In genomic region chr22:31246687-31247086, GRCh38 we compare ENCODE assay signal across 15 cellular contexts. TPM values are rescaled to one million over a fixed set of nuclear protein-coding genes. Genes with fewer than 3 reads are reported as not detected.
A peak's percentile ranks its signal among the peaks of the same experiment; 100 is the strongest.
DNase-seq lines count a peak whose midpoint lies in the region; ATAC-seq, FAIRE-seq and TF ChIP-seq lines count a peak whose summit lies in the region.
"Had no signal": no experiment of that assay in that cellular context is flagged by ENCODE, and none has a peak within 500 bp of the region (broad histone marks: within the 10 kb centered on the region; RNA-seq: fewer than 3 reads in every experiment).

No MANE protein-coding gene starts in this region.

- H3K14ac ChIP-seq in IMR-90 (replicated peaks; ENCODE audit: low read depth, low read length), result no peak overlapping the region

- H3K9me1 ChIP-seq in IMR-90 (ENCODE audit: insufficient read depth, low read length), result peaks cover 44% of the 10 kb centered on the region

- BruUV-seq in IMR-90 (replicated peaks; lab: Mats Ljungman, UMichigan), result no TSS peak

- CTCF ChIA-PET in IMR-90 (lab: Yijun Ruan, JAX), result interaction anchor here (0.6 kb wide), 1 partner anchor 252 kb away, joined by 3 read pairs; no protein-coding TSS in a partner anchor

- peak overlapping the region; percentile 30 for H2AK5ac ChIP-seq in IMR-90 (ENCODE audit: low read depth, low read length)

- H3K4me1 Mint-ChIP-seq in astrocyte (ENCODE audit: low read depth, unreplicated experiment) (peaks cover 66% of the 10 kb centered on the region), neural crest cell (peaks cover 33% of the 10 kb centered on the region)

- H4K20me1 ChIP-seq in IMR-90 (ENCODE audit: insufficient read depth, low read length), result no peaks in the 10 kb centered on the region
- peaks cover 31% of the 10 kb centered on the region for H4K20me1 ChIP-seq in astrocyte (ENCODE audit: insufficient read depth, low read length)

- no peaks in the 10 kb centered on the region for H3K9me3 Mint-ChIP-seq in astrocyte (ENCODE audit: unreplicated experiment)
- no peaks in the 10 kb centered on the region for H3K9me3 Mint-ChIP-seq in neural crest cell
- H3K9me3 Mint-ChIP-seq: GM23338 had no signal

- 0 out of 2 replicates have a peak overlapping the region, but pooled peaks have one; percentile 24 for H2BK120ac ChIP-seq in IMR-90 (ENCODE audit: low read depth, low read length)

- WGBS in IMR-90 (ENCODE audit: extremely low coverage in 2 of 2, insufficient read length in 1 of 2), 2 experiments, result no CpG with 5 or more reads among the region's 2 CpGs

- H3K4me1 ChIP-seq in IMR-90 (ENCODE audit: control insufficient read depth, insufficient read depth, low read length) (peaks cover 37% of the 10 kb centered on the region), astrocyte (ENCODE audit: insufficient read depth, low read length) (peaks cover 64% of the 10 kb centered on the region), mucosa of descending colon (ENCODE audit: low read depth) (peaks cover 37% of the 10 kb centered on the region)

- H3K27me3 Mint-ChIP-seq in astrocyte (ENCODE audit: low read depth, unreplicated experiment), result no peaks in the 10 kb centered on the region
- H3K27me3 Mint-ChIP-seq in neural crest cell (ENCODE audit: low read depth), result no peaks in the 10 kb centered on the region

- ATAC-seq in IMR-90 (ENCODE audit: low read depth) (no peak), mucosa of descending colon (no peak)
- ATAC-seq: GM23338, HCT116 had no signal

- H2BK5ac ChIP-seq in IMR-90 (ENCODE audit: low read depth, low read length, poor library complexity, severe bottlenecking), result no peak overlapping the region

- no peak overlapping the region for H3K56ac ChIP-seq in IMR-90 (ENCODE audit: extremely low read depth, insufficient read depth, low read length)

- POLR2A ChIA-PET in IMR-90 (lab: Charles Lee; ENCODE audit: unreplicated experiment), result no interaction called here

- no peak overlapping the region for H4K8ac ChIP-seq in IMR-90 (ENCODE audit: low read depth in 2 of 2, low read length in 2 of 2)

- H3K4me3 ChIP-seq in IMR-90 (ENCODE audit: insufficient read depth, low read depth, low read length) (no peak overlapping the region), astrocyte (ENCODE audit: insufficient read depth, low read depth, low read length) (no peak overlapping the region), mucosa of descending colon (no peak overlapping the region)
- H3K4me3 ChIP-seq: GM23338 had no signal

- dilution Hi-C loops in IMR-90 (cut with HindIII; ENCODE audit: low sequenced_read_pairs, unreplicated experiment), result no loop called here

- no peak overlapping the region for H2AK9ac ChIP-seq in IMR-90 (replicated peaks; ENCODE audit: low read depth, low read length, poor library complexity)

- no peak for FAIRE-seq in astrocyte (lab: Jason Lieb, UNC)
- FAIRE-seq: GM12892 had no signal

- no peaks in the 10 kb centered on the region for H3K27me3 ChIP-seq in IMR-90 (ENCODE audit: control insufficient read depth, insufficient read depth, low read length)
- H3K27me3 ChIP-seq in astrocyte (ENCODE audit: insufficient read depth, low read length), result no peaks in the 10 kb centered on the region

- H3K79me1 ChIP-seq in IMR-90 (ENCODE audit: low read depth in 1 of 2, low read length in 2 of 2), result peaks cover 29 to 78% of the 10 kb centered on the region in 2 experiments

- TF ChIP-seq CTCF in 22Rv1 (IDR thresholded peaks at IDR 0.05) (no peak), IMR-90 (conservative IDR thresholded peaks at IDR 0.05; ENCODE audit: low read depth, low read length) (no peak), astrocyte (IDR thresholded peaks at IDR 0.05; ENCODE audit: insufficient read depth, low read depth, low read length) (no peak), neural crest cell (conservative IDR thresholded peaks at IDR 0.05) (no peak), mucosa of descending colon (IDR thresholded peaks at IDR 0.05) (no peak)

- no peaks in the 10 kb centered on the region for H3K36me3 ChIP-seq in IMR-90 (ENCODE audit: control insufficient read depth, insufficient read depth, low read length)
- no peaks in the 10 kb centered on the region for H3K36me3 ChIP-seq in astrocyte (ENCODE audit: insufficient read depth, low read length)
- no peaks in the 10 kb centered on the region for H3K36me3 ChIP-seq in mucosa of descending colon (ENCODE audit: low read depth)

- no peak overlapping the region for H3K23ac ChIP-seq in IMR-90 (ENCODE audit: low read depth, low read length)

- H3K27ac ChIP-seq in 22Rv1 (peak overlapping the region; percentile 58), IMR-90 (ENCODE audit: insufficient read depth, low read length) (no peak overlapping the region), astrocyte (ENCODE audit: low read depth, low read length) (no peak overlapping the region)
- H3K27ac ChIP-seq: HL-60 had no signal

- no peak overlapping the region for H3K4me2 ChIP-seq in IMR-90 (ENCODE audit: low read depth, low read length)
- H3K4me2 ChIP-seq in astrocyte (ENCODE audit: low read length), result no peak overlapping the region

- H3K79me2 ChIP-seq in astrocyte (ENCODE audit: insufficient read depth, low read length), result peaks cover 35% of the 10 kb centered on the region

- H3K18ac ChIP-seq in IMR-90 (ENCODE audit: low read depth, low read length), result no peak overlapping the region

- H3K9ac ChIP-seq in IMR-90 (ENCODE audit: low read depth, low read length) (no peak overlapping the region), astrocyte (ENCODE audit: low read length) (no peak overlapping the region)

- H2AFZ ChIP-seq in IMR-90 (replicated peaks; ENCODE audit: low read length, poor library complexity), result no peak overlapping the region
- no peak overlapping the region for H2AFZ ChIP-seq in astrocyte (ENCODE audit: low read depth, low read length)
- H2AFZ ChIP-seq: GM23338 had no signal

- no peak overlapping the region for H4K5ac ChIP-seq in IMR-90 (ENCODE audit: low read depth, low read length)

- intact Hi-C loops in IMR-90 (cut with micrococcal nuclease) (no loop called here), mucosa of descending colon (cut with DNase I, micrococcal nuclease) (no loop called here)

- no peak for DNase-seq in IMR-90
- no peak for DNase-seq in astrocyte (ENCODE audit: low read depth)
- DNase-seq in neural crest cell (ENCODE audit: low read depth, low spot score), result no peak
- no peak for DNase-seq in mucosa of descending colon
- no peak for DNase-seq in activated gamma-delta T cell (lab: John Stamatoyannopoulos, UW)
- no peak for DNase-seq in erythroblast (lab: John Stamatoyannopoulos, UW)
- DNase-seq: Caco-2, DMS153, NCI-H187, NCI-H526 treated with DMSO at 0.1 percent for 48 hours had no signal

- peak overlapping the region; percentile 41 for H3K27ac Mint-ChIP-seq in astrocyte (ENCODE audit: unreplicated experiment)
- H3K27ac Mint-ChIP-seq in neural crest cell (ENCODE audit: unreplicated experiment), result peak overlapping the region; percentile 29
- H3K27ac Mint-ChIP-seq: GM23338 had no signal

- no peak overlapping the region for H4K91ac ChIP-seq in IMR-90 (ENCODE audit: insufficient read depth, low read depth, low read length)

- in situ Hi-C loops in IMR-90 (cut with MboI; ENCODE audit: low sequenced_read_pairs), result no loop called here

- H3K4ac ChIP-seq in IMR-90 (ENCODE audit: low read depth, low read length), result no peak overlapping the region

- H3K4me3 Mint-ChIP-seq in astrocyte (ENCODE audit: unreplicated experiment) (no peak overlapping the region), neural crest cell (no peak overlapping the region)
- H3K4me3 Mint-ChIP-seq: GM23338 had no signal

- TF ChIP-seq POLR2A in IMR-90 (IDR thresholded peaks at IDR 0.05; ENCODE audit: low read depth, low read length), result no peak
- no peak for TF ChIP-seq POLR2A in erythroblast (IDR thresholded peaks at IDR 0.05; ENCODE audit: low read length)

- no peaks in the 10 kb centered on the region for H3K9me3 ChIP-seq in IMR-90 (ENCODE audit: control insufficient read depth, insufficient read depth, low read length)
- no peaks in the 10 kb centered on the region for H3K9me3 ChIP-seq in astrocyte (ENCODE audit: insufficient read depth, low read depth, low read length)
- no peaks in the 10 kb centered on the region for H3K9me3 ChIP-seq in mucosa of descending colon
- H3K9me3 ChIP-seq: Caco-2 had no signal

- H3K36me3 Mint-ChIP-seq in astrocyte (ENCODE audit: low read depth, unreplicated experiment), result no peaks in the 10 kb centered on the region
- H3K36me3 Mint-ChIP-seq in neural crest cell (ENCODE audit: low read depth), result no peaks in the 10 kb centered on the region

- H2BK20ac ChIP-seq in IMR-90 (ENCODE audit: low read depth, low read length), result no peak overlapping the region

- no peak for TF ChIP-seq RAD21 in IMR-90 (IDR thresholded peaks at IDR 0.05; ENCODE audit: low read length)

- H2BK15ac ChIP-seq in IMR-90 (ENCODE audit: low read depth, low read length), result no peak overlapping the region

TF ChIP-seq in IMR-90, 13 proteins besides CTCF, POLR2A, EP300 and RAD21 (continues in another document):
- no peak for TF ChIP-seq BHLHE40 (IDR thresholded peaks at IDR 0.05; ENCODE audit: low read depth, low read length)
- TF ChIP-seq MXI1 (IDR thresholded peaks at IDR 0.05; ENCODE audit: borderline replicate concordance, low read depth, low read length), result no peak
- no peak for TF ChIP-seq MAFK (IDR thresholded peaks at IDR 0.05; ENCODE audit: low read depth, low read length)
- TF ChIP-seq USF2 (IDR thresholded peaks at IDR 0.05; ENCODE audit: low read depth, low read length), result no peak
- TF ChIP-seq MAZ (IDR thresholded peaks at IDR 0.05; ENCODE audit: borderline replicate concordance, low read depth, low read length), result no peak
- TF ChIP-seq CHD1 (IDR thresholded peaks at IDR 0.05; ENCODE audit: low read depth, low read length), result no peak

RNA-seq across cellular contexts. Expression of gene LIMK2, which starts 34.6 kb away (rescaled TPM):
- total RNA-seq in IMR-90 (2012; rRNA removed), result 25.0 and 31.9 TPM in 2 replicates
- polyA plus RNA-seq in IMR-90 (2012; rRNA removed), result 14.0 and 14.5 TPM in 2 replicates
- polyA plus RNA-seq in IMR-90 (2012; cell fraction: cytosol; rRNA removed), result 7.5 and 8.9 TPM in 2 replicates
- 24.8 and 31.3 TPM in 2 replicates for polyA plus RNA-seq in IMR-90 (2012; cell fraction: nucleus; rRNA removed; ENCODE audit: low replicate concordance)
- 128 and 136 TPM in 2 replicates for total RNA-seq in astrocyte
- total RNA-seq in neural crest cell, result 31.3 and 35.1 TPM in 2 replicates
- 100 to 1,000 TPM in 2 of 3 donors, 10 to 100 TPM in 1; 76.7 to 137 (median 120) TPM for total RNA-seq in mucosa of descending colon

RNA-seq across cellular contexts. Expression of gene PIK3IP1, which starts 45.6 kb away (rescaled TPM):
- 12.9 and 13.3 TPM in 2 replicates for total RNA-seq in IMR-90 (2012; rRNA removed)
- 16.8 and 17.6 TPM in 2 replicates for polyA plus RNA-seq in IMR-90 (2012; rRNA removed)
- polyA plus RNA-seq in IMR-90 (2012; cell fraction: cytosol; rRNA removed), result 15.1 and 28.9 TPM in 2 replicates
- 18.3 and 21.2 TPM in 2 replicates for polyA plus RNA-seq in IMR-90 (2012; cell fraction: nucleus; rRNA removed; ENCODE audit: low replicate concordance)
- 21.4 and 22.3 TPM in 2 replicates for total RNA-seq in astrocyte
- total RNA-seq in neural crest cell, result 1.8 and 2.3 TPM in 2 replicates
- total RNA-seq in mucosa of descending colon, result 10 to 100 TPM; 17.1 to 24.7 (median 22.8) TPM
